22 cellular contexts compared by ENCODE assay signal in genomic region chr15:27820232-27820631, GRCh38.
DNase-seq lines count a peak whose midpoint lies in the region; ATAC-seq, FAIRE-seq and TF ChIP-seq lines count a peak whose summit lies in the region.
"Had no signal": no experiment of that assay in that cellular context is flagged by ENCODE, and none has a peak within 500 bp of the region (broad histone marks: within the 10 kb centered on the region; RNA-seq: fewer than 3 reads in every experiment).

No MANE protein-coding gene starts in this region.

- H2BK15ac ChIP-seq in mesendoderm (replicated peaks; ENCODE audit: low read depth) = no peak overlapping the region

- H3K9me3 ChIP-seq in astrocyte (ENCODE audit: insufficient read depth, low read depth, low read length) = no peaks in the 10 kb centered on the region
- H3K9me3 ChIP-seq: psoas muscle had no signal

- peak overlapping the region; percentile 2 for H3K4me3 Mint-ChIP-seq in astrocyte (ENCODE audit: unreplicated experiment)
- H3K4me3 Mint-ChIP-seq: immature natural killer cell, nephron, T-helper 17 cell had no signal

- H2AK5ac ChIP-seq in mesendoderm (ENCODE audit: low read length) = no peak overlapping the region

- peak overlapping the region; percentile 41 for H3K27ac Mint-ChIP-seq in astrocyte (ENCODE audit: unreplicated experiment)
- H3K27ac Mint-ChIP-seq: immature natural killer cell, nephron, T-helper 17 cell had no signal

- H3K27me3 Mint-ChIP-seq in astrocyte (ENCODE audit: low read depth, unreplicated experiment) = no peaks in the 10 kb centered on the region
- H3K27me3 Mint-ChIP-seq: T-helper 17 cell had no signal

- H4K8ac ChIP-seq in mesendoderm (ENCODE audit: low read depth, low read length) = no peak overlapping the region

- peaks cover 7% of the 10 kb centered on the region for H3K4me1 ChIP-seq in astrocyte (ENCODE audit: insufficient read depth, low read length)
- no peaks in the 10 kb centered on the region for H3K4me1 ChIP-seq in mesendoderm (ENCODE audit: control insufficient read depth, low read depth, low read length)
- H3K4me1 ChIP-seq: psoas muscle, transverse colon had no signal

- DNase-seq in H4 (ENCODE audit: low spot score) (peak; percentile 44), MV-4-11 (lab: John Stamatoyannopoulos, UW) (peak; percentile 96), astrocyte (ENCODE audit: low read depth) (peak; percentile 65), mesendoderm (peak; percentile 19), T-helper 9 cell (no peak)
- no peak for DNase-seq in activated effector memory CD4-positive, alpha-beta T cell treated with anti-CD3 and anti-CD28 coated beads, Interleukin-2, amount 50 U/mL, for 16 hours
- DNase-seq: activated gamma-delta T cell; aorta; head of caudate nucleus; immature natural killer cell; KG1; NCI-H146; NCI-H526 treated with DMSO at 0.1 percent for 48 hours; psoas muscle; stimulated activated CD4-positive, alpha-beta T cell treated with anti-CD3 and anti-CD28 coated beads, Interleukin-12 subunit alpha, Interleukin-12 subunit beta, amount 100 ng/mL, for 4 hours; stimulated activated naive CD4-positive, alpha-beta T cell; T-helper 17 cell; transverse colon had no signal

- no peak overlapping the region for H3K18ac ChIP-seq in mesendoderm (ENCODE audit: low read length)

- FAIRE-seq in astrocyte (lab: Jason Lieb, UNC) = peak; percentile 59

- WGBS in mesendoderm (ENCODE audit: extremely low coverage, insufficient coverage, low lambda C conversion rate) = no CpG with 5 or more reads among the region's 7 CpGs

- H3K4me3 ChIP-seq in astrocyte (ENCODE audit: insufficient read depth, low read depth, low read length) = no peak overlapping the region
- H3K4me3 ChIP-seq in mesendoderm (ENCODE audit: low read length) = no peak overlapping the region
- H3K4me3 ChIP-seq: BLaER1, psoas muscle, transverse colon had no signal

- no peak overlapping the region for H3K9ac ChIP-seq in astrocyte (ENCODE audit: low read length)
- no peak overlapping the region for H3K9ac ChIP-seq in mesendoderm (ENCODE audit: low read length)
- H3K9ac ChIP-seq: BLaER1 had no signal

- ATAC-seq in GM21825 (IDR thresholded peaks at IDR 0.05; ENCODE audit: unreplicated experiment) = no peak
- ATAC-seq: psoas muscle, T-helper 17 cell had no signal

- peak overlapping the region; percentile 36 for H3K4me2 ChIP-seq in astrocyte (ENCODE audit: low read length)
- H3K4me2 ChIP-seq in mesendoderm (ENCODE audit: low read length) = no peak overlapping the region
- H3K4me2 ChIP-seq: BLaER1 had no signal

- no peak overlapping the region for H3K23ac ChIP-seq in mesendoderm (ENCODE audit: low read length)

- no peak overlapping the region for H4K5ac ChIP-seq in mesendoderm (ENCODE audit: low read length)

- no peaks in the 10 kb centered on the region for H4K20me1 ChIP-seq in astrocyte (ENCODE audit: insufficient read depth, low read length)
- H4K20me1 ChIP-seq: BLaER1 had no signal

- no peak overlapping the region for H2BK5ac ChIP-seq in mesendoderm (ENCODE audit: low read length)

- H3K27me3 ChIP-seq in astrocyte (ENCODE audit: insufficient read depth, low read length) (no peaks in the 10 kb centered on the region), mesendoderm (ENCODE audit: insufficient read depth, low read length, poor library complexity) (no peaks in the 10 kb centered on the region)
- H3K27me3 ChIP-seq: BLaER1, transverse colon had no signal

- no peak overlapping the region for H2AFZ ChIP-seq in astrocyte (ENCODE audit: low read depth, low read length)

- peaks cover 2% of the 10 kb centered on the region for H3K9me3 Mint-ChIP-seq in astrocyte (ENCODE audit: unreplicated experiment)
- H3K9me3 Mint-ChIP-seq: nephron had no signal

- H3K56ac ChIP-seq in mesendoderm (ENCODE audit: low read length) = no peak overlapping the region

- no peaks in the 10 kb centered on the region for H3K79me1 ChIP-seq in mesendoderm (ENCODE audit: low read length)

- no peak overlapping the region for H2BK120ac ChIP-seq in mesendoderm (ENCODE audit: low read depth, low read length)

- peaks cover 2% of the 10 kb centered on the region for H3K36me3 Mint-ChIP-seq in astrocyte (ENCODE audit: low read depth, unreplicated experiment)
- H3K36me3 Mint-ChIP-seq: immature natural killer cell had no signal

- H3K27ac ChIP-seq in astrocyte (ENCODE audit: low read depth, low read length) (no peak overlapping the region), mesendoderm (ENCODE audit: low read depth, low read length) (no peak overlapping the region)
- H3K27ac ChIP-seq: BLaER1, psoas muscle, RWPE1, transverse colon had no signal

- H3K4me1 Mint-ChIP-seq in astrocyte (ENCODE audit: low read depth, unreplicated experiment) = peaks cover 11% of the 10 kb centered on the region
- H3K4me1 Mint-ChIP-seq: immature natural killer cell, nephron, T-helper 17 cell had no signal

- H3K79me2 ChIP-seq in astrocyte (ENCODE audit: insufficient read depth, low read length) (no peaks in the 10 kb centered on the region), mesendoderm (ENCODE audit: control insufficient read depth, insufficient read depth, low read length) (no peaks in the 10 kb centered on the region)

- no peak for TF ChIP-seq CTCF in astrocyte (IDR thresholded peaks at IDR 0.05; ENCODE audit: insufficient read depth, low read depth, low read length)

- H3K36me3 ChIP-seq in astrocyte (ENCODE audit: insufficient read depth, low read length) (no peaks in the 10 kb centered on the region), mesendoderm (ENCODE audit: control insufficient read depth, insufficient read depth, low read length) (no peaks in the 10 kb centered on the region)
- H3K36me3 ChIP-seq: BLaER1, transverse colon had no signal

- H3K4ac ChIP-seq in mesendoderm (ENCODE audit: low read depth, low read length) = no peak overlapping the region

Comparison
In these comparisons a context has a peak if more than half of its experiments do, and no peak if none do; other contexts are left out.
1. DNase-seq: peak in H4 (single experiment), MV-4-11 (single experiment), astrocyte (single experiment) and mesendoderm (single experiment); none in activated effector memory CD4-positive, alpha-beta T cell treated with anti-CD3 and anti-CD28 coated beads, Interleukin-2, amount 50 U/mL, for 16 hours (single experiment) and T-helper 9 cell (single experiment).